1 cellular context compared by ENCODE assay signal in the genomic region with DNA sequence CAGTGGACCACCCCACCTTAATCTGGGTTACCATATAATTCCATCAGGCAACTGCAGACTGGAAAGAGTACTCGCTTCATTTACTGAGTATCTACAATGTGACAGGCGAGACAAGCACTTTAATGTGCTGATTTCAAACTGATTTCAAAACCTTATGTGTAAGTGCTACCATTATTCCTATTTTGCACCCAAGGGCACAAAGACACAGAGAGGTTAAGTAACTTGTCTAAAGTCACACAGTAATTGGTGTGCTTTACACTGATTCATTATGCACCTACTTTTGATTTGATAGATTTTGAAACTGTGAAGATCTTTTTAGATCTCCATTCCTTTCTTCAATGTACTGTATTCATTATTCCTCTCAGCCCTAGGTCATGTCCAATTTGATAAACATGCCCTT.
TF ChIP-seq lines count a peak whose summit lies in the region.

No MANE protein-coding gene starts in this region.

TF ChIP-seq in WTC11, 78 proteins besides CTCF, POLR2A, EP300 and RAD21 (continued from another document):
- TF ChIP-seq, protein P1, sequence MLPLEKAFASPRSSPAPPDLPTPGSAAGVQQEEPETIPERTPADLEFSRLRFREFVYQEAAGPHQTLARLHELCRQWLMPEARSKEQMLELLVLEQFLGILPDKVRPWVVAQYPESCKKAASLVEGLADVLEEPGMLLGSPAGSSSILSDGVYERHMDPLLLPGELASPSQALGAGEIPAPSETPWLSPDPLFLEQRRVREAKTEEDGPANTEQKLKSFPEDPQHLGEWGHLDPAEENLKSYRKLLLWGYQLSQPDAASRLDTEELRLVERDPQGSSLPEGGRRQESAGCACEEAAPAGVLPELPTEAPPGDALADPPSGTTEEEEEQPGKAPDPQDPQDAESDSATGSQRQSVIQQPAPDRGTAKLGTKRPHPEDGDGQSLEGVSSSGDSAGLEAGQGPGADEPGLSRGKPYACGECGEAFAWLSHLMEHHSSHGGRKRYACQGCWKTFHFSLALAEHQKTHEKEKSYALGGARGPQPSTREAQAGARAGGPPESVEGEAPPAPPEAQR (CRISPR knock-in tag; IDR thresholded peaks at IDR 0.05): no peak
- TF ChIP-seq, protein P2, sequence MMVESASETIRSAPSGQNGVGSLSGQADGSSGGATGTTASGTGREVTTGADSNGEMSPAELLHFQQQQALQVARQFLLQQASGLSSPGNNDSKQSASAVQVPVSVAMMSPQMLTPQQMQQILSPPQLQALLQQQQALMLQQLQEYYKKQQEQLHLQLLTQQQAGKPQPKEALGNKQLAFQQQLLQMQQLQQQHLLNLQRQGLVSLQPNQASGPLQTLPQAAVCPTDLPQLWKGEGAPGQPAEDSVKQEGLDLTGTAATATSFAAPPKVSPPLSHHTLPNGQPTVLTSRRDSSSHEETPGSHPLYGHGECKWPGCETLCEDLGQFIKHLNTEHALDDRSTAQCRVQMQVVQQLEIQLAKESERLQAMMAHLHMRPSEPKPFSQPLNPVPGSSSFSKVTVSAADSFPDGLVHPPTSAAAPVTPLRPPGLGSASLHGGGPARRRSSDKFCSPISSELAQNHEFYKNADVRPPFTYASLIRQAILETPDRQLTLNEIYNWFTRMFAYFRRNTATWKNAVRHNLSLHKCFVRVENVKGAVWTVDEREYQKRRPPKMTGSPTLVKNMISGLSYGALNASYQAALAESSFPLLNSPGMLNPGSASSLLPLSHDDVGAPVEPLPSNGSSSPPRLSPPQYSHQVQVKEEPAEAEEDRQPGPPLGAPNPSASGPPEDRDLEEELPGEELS (CRISPR knock-in tag; IDR thresholded peaks at IDR 0.05): no peak
- TF ChIP-seq GABPB1 (CRISPR knock-in tag; IDR thresholded peaks at IDR 0.05): no peak
